ENCODE assay signal across 8 cellular contexts in genomic region chr16:29721167-29721879, GRCh38. TPM values are rescaled to one million over a fixed set of nuclear protein-coding genes. Genes with fewer than 3 reads are reported as not detected.
DNase-seq lines count a peak whose midpoint lies in the region; ATAC-seq and TF ChIP-seq lines count a peak whose summit lies in the region.
"Not testable (repeated sequence)": the region's sequence is repeated elsewhere in the genome, so short reads cannot be mapped to it uniquely, and the experiment has no call there.

No MANE protein-coding gene starts in this region.

- not testable (repeated sequence) for BruUV-seq in Panc1 (replicated peaks; lab: Mats Ljungman, UMichigan)

- peak overlapping the region; percentile 25 for H2AFZ ChIP-seq in ACC112 (ENCODE audit: low read length, unreplicated experiment)

- not testable (repeated sequence) for H3K36me3 Mint-ChIP-seq in activated CD8-positive, alpha-beta memory T cell treated with anti-CD3 and anti-CD28 coated beads, Interleukin-2, amount 10 ng/mL, durations not matched to agents 7 days and 5 days

- CTCF ChIA-PET in Panc1 (lab: Charles Lee), result interaction anchor here (0.6 to 0.9 kb wide), 4 partner anchors 21 to 755 kb away, joined by 3 to 5 read pairs (median 4); no protein-coding TSS in a partner anchor
- CTCF ChIA-PET in activated CD8-positive, alpha-beta memory T cell treated with anti-CD3 and anti-CD28 coated beads, Interleukin-2, amount 10 ng/mL, durations not matched to agents 7 days and 5 days (lab: Charles Lee), result interaction anchor here (0.9 to 3.5 kb wide), 11 partner anchors 10 to 122 kb away, joined by 3 to 32 read pairs (median 4); no protein-coding TSS in a partner anchor

- H3K4me1 ChIP-seq in ACC112 (ENCODE audit: control insufficient read depth, insufficient read depth, low read length, unreplicated experiment); Panc1 (ENCODE audit: control insufficient read depth, insufficient read depth, low read length): not testable (repeated sequence)

- POLR2A ChIA-PET in Panc1 (lab: Charles Lee), result not testable (repeated sequence)

- not testable (repeated sequence) for H3K27ac ChIP-seq in ACC112 (ENCODE audit: low read depth, low read length); Panc1 (ENCODE audit: low read length)

- H3K27me3 ChIP-seq in ACC112 (ENCODE audit: insufficient read depth, low read length); Panc1 (ENCODE audit: control insufficient read depth, insufficient read depth, low read length): not testable (repeated sequence)

- peak; percentile 80 for TF ChIP-seq CTCF in Panc1 (IDR thresholded peaks at IDR 0.05)

- not testable (repeated sequence) for H3K9me3 ChIP-seq in Panc1 (ENCODE audit: control insufficient read depth, insufficient read depth, low read depth, low read length)

- H3K9me3 Mint-ChIP-seq in activated CD8-positive, alpha-beta memory T cell treated with anti-CD3 and anti-CD28 coated beads, Interleukin-2, amount 10 ng/mL, durations not matched to agents 7 days and 5 days (ENCODE audit: low read depth), result not testable (repeated sequence)

- H3K36me3 ChIP-seq in ACC112 (ENCODE audit: insufficient read depth, low read length); Panc1 (ENCODE audit: control insufficient read depth, insufficient read depth, low read length): not testable (repeated sequence)

- peak; percentile 21 for DNase-seq in GM04504 (ENCODE audit: low read depth)
- peak; percentile 86 for DNase-seq in MV-4-11 (lab: John Stamatoyannopoulos, UW)
- peak; percentile 36 for DNase-seq in Panc1 (ENCODE audit: low read depth, low spot score)
- peak; percentile 68 for DNase-seq in activated CD8-positive, alpha-beta memory T cell treated with anti-CD3 and anti-CD28 coated beads, Interleukin-2, amount 10 ng/mL, durations not matched to agents 7 days and 5 days
- DNase-seq in effector CD8-positive, alpha-beta T cell (lab: John Stamatoyannopoulos, UW), result peak; percentile 16
- peak; percentile 83 for DNase-seq in kidney tubule cell (ENCODE audit: low spot score)
- peak; percentile 58 for DNase-seq in renal cortical epithelial cell (ENCODE audit: low read depth)

- H3K79me2 ChIP-seq in ACC112 (ENCODE audit: control insufficient read depth, insufficient read depth, low read length, unreplicated experiment), result not testable (repeated sequence)

- intact Hi-C loops in Panc1 (cut with micrococcal nuclease; ENCODE audit: unreplicated experiment), result not testable (repeated sequence)

- ATAC-seq in Panc1, result peak; percentile 97
- ATAC-seq in activated CD8-positive, alpha-beta memory T cell treated with anti-CD3 and anti-CD28 coated beads, Interleukin-2, amount 10 ng/mL, durations not matched to agents 7 days and 5 days, result peak; percentile 64

- H3K4me1 Mint-ChIP-seq in activated CD8-positive, alpha-beta memory T cell treated with anti-CD3 and anti-CD28 coated beads, Interleukin-2, amount 10 ng/mL, durations not matched to agents 7 days and 5 days, result not testable (repeated sequence)

- H3K4me3 Mint-ChIP-seq in activated CD8-positive, alpha-beta memory T cell treated with anti-CD3 and anti-CD28 coated beads, Interleukin-2, amount 10 ng/mL, durations not matched to agents 7 days and 5 days, result not testable (repeated sequence)

- not testable (repeated sequence) for H3K4me3 ChIP-seq in ACC112 (ENCODE audit: low read depth, low read length); Panc1 (ENCODE audit: low read depth in 2 of 2, low read length in 2 of 2)

- in situ Hi-C loops in Panc1 (cut with HindIII; ENCODE audit: low pct_unique_long_range_greater_than_20kb, low sequenced_read_pairs), result not testable (repeated sequence)

- not testable (repeated sequence) for H3K27ac Mint-ChIP-seq in activated CD8-positive, alpha-beta memory T cell treated with anti-CD3 and anti-CD28 coated beads, Interleukin-2, amount 10 ng/mL, durations not matched to agents 7 days and 5 days

- not testable (repeated sequence) for H3K27me3 Mint-ChIP-seq in activated CD8-positive, alpha-beta memory T cell treated with anti-CD3 and anti-CD28 coated beads, Interleukin-2, amount 10 ng/mL, durations not matched to agents 7 days and 5 days

RNA-seq across cellular contexts. Expression of gene C16orf54, which starts 24.5 kb away (rescaled TPM):
- total RNA-seq in Panc1 (2021; ENCODE audit: unreplicated experiment) (0.18 TPM), renal cortical epithelial cell (not detected in 2 replicates)
- not detected for polyA plus RNA-seq in Panc1 (2012; ENCODE audit: insufficient read length)
- 10 to 100 TPM; 39.7 to 51.2 TPM for total RNA-seq in activated CD8-positive, alpha-beta memory T cell treated with anti-CD3 and anti-CD28 coated beads, Interleukin-2, amount 10 ng/mL, durations not matched to agents 7 days and 5 days

RNA-seq across cellular contexts. Expression of gene QPRT, which starts 42.3 kb away (rescaled TPM):
- 27.9 TPM for total RNA-seq in Panc1 (2021; ENCODE audit: unreplicated experiment)
- 53.1 TPM for polyA plus RNA-seq in Panc1 (2012; ENCODE audit: insufficient read length)
- total RNA-seq in activated CD8-positive, alpha-beta memory T cell treated with anti-CD3 and anti-CD28 coated beads, Interleukin-2, amount 10 ng/mL, durations not matched to agents 7 days and 5 days, result 10 to 100 TPM; 13.3 to 15.7 TPM
- 119 and 258 TPM in 2 replicates for total RNA-seq in renal cortical epithelial cell

RNA-seq across cellular contexts. Expression of gene ZG16, which starts 56.7 kb away (rescaled TPM):
- not detected for total RNA-seq in Panc1 (2021; ENCODE audit: unreplicated experiment)
- not detected for polyA plus RNA-seq in Panc1 (2012; ENCODE audit: insufficient read length)
- total RNA-seq in activated CD8-positive, alpha-beta memory T cell treated with anti-CD3 and anti-CD28 coated beads, Interleukin-2, amount 10 ng/mL, durations not matched to agents 7 days and 5 days, result not detected
- not detected in 2 replicates for total RNA-seq in renal cortical epithelial cell

RNA-seq across cellular contexts. Expression of gene SPN, which starts 58.3 kb away (rescaled TPM):
- total RNA-seq in Panc1 (2021; ENCODE audit: unreplicated experiment) (1.3 TPM), renal cortical epithelial cell (0.05 TPM in 1 of 2 replicates, not detected in the other)
- polyA plus RNA-seq in Panc1 (2012; ENCODE audit: insufficient read length), result 0.17 TPM
- total RNA-seq in activated CD8-positive, alpha-beta memory T cell treated with anti-CD3 and anti-CD28 coated beads, Interleukin-2, amount 10 ng/mL, durations not matched to agents 7 days and 5 days, result 100 to 1,000 TPM; 329 to 351 TPM

Comparison
In these comparisons a context has a peak if more than half of its experiments do, and no peak if none do; other contexts are left out.
1. DNase-seq: peak in every context shown above with its lines; median percentile 86 in MV-4-11; 83 in kidney tubule cell; 68 in activated CD8-positive, alpha-beta memory T cell treated with anti-CD3 and anti-CD28 coated beads, Interleukin-2, amount 10 ng/mL, durations not matched to agents 7 days and 5 days; 58 in renal cortical epithelial cell; 36 in Panc1; 21 in GM04504; 16 in effector CD8-positive, alpha-beta T cell.
2. RNA of gene C16orf54, which starts 24.5 kb away (total RNA-seq): 39.7 to 51.2 TPM in activated CD8-positive, alpha-beta memory T cell treated with anti-CD3 and anti-CD28 coated beads, Interleukin-2, amount 10 ng/mL, durations not matched to agents 7 days and 5 days; 0.18 TPM in Panc1 (single experiment) and not detected in renal cortical epithelial cell; every median in the first group is over 10 times any median in the second.